In genomic region chr22:19766506-19767426, GRCh38 we compare ENCODE assay signal across 8 cellular contexts. TPM values are rescaled to one million over a fixed set of nuclear protein-coding genes. Genes with fewer than 3 reads are reported as not detected.
DNase-seq lines count a peak whose midpoint lies in the region; ATAC-seq, FAIRE-seq and TF ChIP-seq lines count a peak whose summit lies in the region.

No MANE protein-coding gene starts in this region.

- in situ Hi-C loops in transverse colon (cut with MboI; ENCODE audit: low pct_ligation_motif_present in 1 of 4, low pct_unique_long_range_greater_than_20kb in 1 of 4, low sequenced_read_pairs in 3 of 4) = no loop called here

- H3K36me3 Mint-ChIP-seq in naive B cell = no peaks in the 10 kb centered on the region

- H3K9me3 Mint-ChIP-seq in naive B cell = peaks cover 0 to 2% (median 0%) of the 10 kb centered on the region in 7 donors

- H3K9me3 ChIP-seq in transverse colon = no peaks in the 10 kb centered on the region

- peak; percentile 33 for TF ChIP-seq CTCF in bronchial epithelial cell (IDR thresholded peaks at IDR 0.05; ENCODE audit: insufficient read depth, low read length, severe bottlenecking)
- TF ChIP-seq CTCF in transverse colon (IDR thresholded peaks at IDR 0.05) = peak in 3 of 5 experiments; percentile 6 to 16 (median 13)
- TF ChIP-seq CTCF in omental fat pad (IDR thresholded peaks at IDR 0.05) = no peak

- TF ChIP-seq POLR2A in transverse colon (IDR thresholded peaks at IDR 0.05) = no peak

- peak overlapping the region; percentile 32 for H3K4me3 ChIP-seq in bronchial epithelial cell (ENCODE audit: low read depth, low read length)
- H3K4me3 ChIP-seq in transverse colon = peak overlapping the region in 3 of 4 donors; percentile 8 to 40 (median 26)

- ATAC-seq in naive B cell (ENCODE audit: low read depth in 2 of 2) (peak; percentile 83 to 87), omental fat pad (ENCODE audit: low FRiP score) (no peak)

- peak overlapping the region in 1 of 4 donors; percentile 1 for H3K27ac ChIP-seq in transverse colon

- peaks cover 0 to 20% (median 16%) of the 10 kb centered on the region in 4 donors for H3K4me1 ChIP-seq in transverse colon

- TF ChIP-seq EP300 in transverse colon (IDR thresholded peaks at IDR 0.05; ENCODE audit: low read depth) = no peak

- DNase-seq in GDM1 (lab: John Stamatoyannopoulos, UW) (peak; percentile 46), T follicular helper cell (ENCODE audit: low read depth) (peak; percentile 19), bronchial epithelial cell (ENCODE audit: low read depth) (peak; percentile 20), naive B cell (peak; percentile 45), transverse colon (peak; percentile 60), omental fat pad (ENCODE audit: low spot score) (no peak), hypothalamus (lab: John Stamatoyannopoulos, UW) (no peak), NCI-H510A treated with DMSO at 0.1 percent for 48 hours (lab: John Stamatoyannopoulos, UW) (no peak)

- peaks cover 47 to 85% (median 65%) of the 10 kb centered on the region in 3 donors for H3K27me3 Mint-ChIP-seq in naive B cell

- peaks cover 9% of the 10 kb centered on the region for H3K36me3 ChIP-seq in bronchial epithelial cell (ENCODE audit: control insufficient read depth, insufficient read depth, low read length)
- no peaks in the 10 kb centered on the region for H3K36me3 ChIP-seq in transverse colon

- H3K27ac Mint-ChIP-seq in naive B cell = peak overlapping the region in 1 of 6 donors; percentile 90

- H3K4me3 Mint-ChIP-seq in naive B cell = peak overlapping the region in 7 of 8 donors; percentile 45 to 78 (median 68)

- WGBS in transverse colon (ENCODE audit: low coverage in 1 of 2), 2 donors = 1% methylated on average over 24 of the region's 105 CpGs; no CpG with 5 or more reads in 1 of the 2 donors

- H3K27me3 ChIP-seq in bronchial epithelial cell (ENCODE audit: control insufficient read depth, insufficient read depth, low read length) (no peaks in the 10 kb centered on the region), transverse colon (peaks cover 99% of the 10 kb centered on the region)

- peaks cover 10 to 21% (median 16%) of the 10 kb centered on the region in 3 donors for H3K4me1 Mint-ChIP-seq in naive B cell

- intact Hi-C loops in transverse colon (cut with DNase I; ENCODE audit: low total_unique reads) = no loop called here

- no peak for FAIRE-seq in bronchial epithelial cell (lab: Jason Lieb, UNC)

RNA-seq across cellular contexts. Expression of gene TBX1, which starts 6.2 kb away (rescaled TPM):
- total RNA-seq in bronchial epithelial cell = 5.4 and 12.9 TPM in 2 replicates
- not detected for polyA plus RNA-seq in naive B cell (ENCODE audit: low read depth in 6 of 6)
- total RNA-seq in transverse colon = 1 to 10 TPM in 2 of 4 donors, not detected in 2; 1.1 to 1.3 TPM
- total RNA-seq in omental fat pad = 1 to 10 TPM in 1 of 4 donors, under 1 TPM in 1, not detected in 2; 0.65 to 2.7 TPM

RNA-seq across cellular contexts. Expression of gene GP1BB, which starts 43.4 kb away (rescaled TPM):
- total RNA-seq in bronchial epithelial cell (0.90 TPM in 1 of 2 replicates, not detected in the other), transverse colon (10 to 100 TPM in 1 of 4 donors, 1 to 10 TPM in 2, under 1 TPM in 1; 0.41 to 10.3 (median 1.8) TPM), omental fat pad (1 to 10 TPM in 2 of 4 donors, under 1 TPM in 2; 0.88 to 9.3 (median 1.4) TPM)
- polyA plus RNA-seq in naive B cell (ENCODE audit: low read depth in 6 of 6) = 1 to 10 TPM in 5 of 6 donors, under 1 TPM in 1; 0.38 to 6.2 (median 4.0) TPM

RNA-seq across cellular contexts. Expression of gene SEPTIN5, which starts 52.5 kb away (rescaled TPM):
- 5.8 and 18.3 TPM in 2 replicates for total RNA-seq in bronchial epithelial cell
- polyA plus RNA-seq in naive B cell (ENCODE audit: low read depth in 6 of 6) = 1 to 10 TPM in 3 of 6 donors, under 1 TPM in 2, not detected in 1; 0.38 to 1.6 (median 1.0) TPM
- total RNA-seq in transverse colon = 100 to 1,000 TPM in 1 of 4 donors, 1 to 10 TPM in 3; 2.5 to 709 (median 5.4) TPM
- total RNA-seq in omental fat pad = 10 to 100 TPM in 1 of 4 donors, 1 to 10 TPM in 3; 3.7 to 19.1 (median 5.9) TPM

Comparison
In these comparisons a context has a peak if more than half of its experiments do, and no peak if none do; other contexts are left out.
1. DNase-seq: peak in GDM1 (single experiment), T follicular helper cell (single experiment), bronchial epithelial cell (single experiment), naive B cell (single experiment) and transverse colon (single experiment); none in omental fat pad (single experiment), hypothalamus (0 of 51) and NCI-H510A treated with DMSO at 0.1 percent for 48 hours (single experiment).
2. CTCF ChIP-seq: peak in bronchial epithelial cell (single experiment) and transverse colon (3 of 5); none in omental fat pad (0 of 3).